12 cellular contexts compared by ENCODE assay signal in genomic region chr12:108307006-108307405, GRCh38. TPM values are rescaled to one million over a fixed set of nuclear protein-coding genes. Genes with fewer than 3 reads are reported as not detected.
A peak's percentile ranks its signal among the peaks of the same experiment; 100 is the strongest.
DNase-seq lines count a peak whose midpoint lies in the region; ATAC-seq and TF ChIP-seq lines count a peak whose summit lies in the region.
"Had no signal": no experiment of that assay in that cellular context is flagged by ENCODE, and none has a peak within 500 bp of the region (broad histone marks: within the 10 kb centered on the region; RNA-seq: fewer than 3 reads in every experiment).

No MANE protein-coding gene starts in this region.

- peaks cover 11% of the 10 kb centered on the region for H3K27me3 Mint-ChIP-seq in activated naive CD8-positive, alpha-beta T cell treated with anti-CD3 and anti-CD28 coated beads, Interleukin-2, amount 50 U/mL, for 24 hours

- H3K4me3 ChIP-seq in GM12865 (ENCODE audit: low read depth, low read length): no peak overlapping the region
- H3K4me3 ChIP-seq in skin epidermis: no peak overlapping the region
- H3K4me3 ChIP-seq: dorsolateral prefrontal cortex had no signal

- H3K9me3 Mint-ChIP-seq in activated naive CD8-positive, alpha-beta T cell treated with anti-CD3 and anti-CD28 coated beads, Interleukin-2, amount 50 U/mL, for 24 hours: peaks cover 1% of the 10 kb centered on the region
- H3K9me3 Mint-ChIP-seq: activated T-cell treated with anti-CD3 and anti-CD28 coated beads, Interleukin-2, amount 50 U/mL, for 4 hours; T-helper 1 cell treated with Interleukin-12 subunit alpha and Interleukin-12 subunit beta and Interleukin-4 antibody, amounts not matched to agents 30 μg/mL and 1 μg/mL, for 36 hours had no signal

- peaks cover 20% of the 10 kb centered on the region for H3K4me1 Mint-ChIP-seq in activated naive CD8-positive, alpha-beta T cell treated with anti-CD3 and anti-CD28 coated beads, Interleukin-2, amount 50 U/mL, for 24 hours

- H3K4me3 Mint-ChIP-seq in activated naive CD8-positive, alpha-beta T cell treated with anti-CD3 and anti-CD28 coated beads, Interleukin-2, amount 50 U/mL, for 24 hours: no peak overlapping the region
- H3K4me3 Mint-ChIP-seq: activated T-cell treated with anti-CD3 and anti-CD28 coated beads, Interleukin-2, amount 50 U/mL, for 4 hours; T-helper 1 cell treated with Interleukin-12 subunit alpha and Interleukin-12 subunit beta and Interleukin-4 antibody, amounts not matched to agents 30 μg/mL and 1 μg/mL, for 36 hours had no signal

- peak overlapping the region in 14 of 21 experiments; percentile 6 to 91 (median 38) for H3K27ac ChIP-seq in skin epidermis

- H3K36me3 Mint-ChIP-seq in activated naive CD8-positive, alpha-beta T cell treated with anti-CD3 and anti-CD28 coated beads, Interleukin-2, amount 50 U/mL, for 24 hours (ENCODE audit: low read depth): no peaks in the 10 kb centered on the region

- no peak for ATAC-seq in HG02642 (IDR thresholded peaks at IDR 0.05; ENCODE audit: poor library complexity, unreplicated experiment)
- no peak for ATAC-seq in activated naive CD8-positive, alpha-beta T cell treated with anti-CD3 and anti-CD28 coated beads, Interleukin-2, amount 50 U/mL, for 24 hours

- no peak for TF ChIP-seq CTCF in GM12865 (IDR thresholded peaks at IDR 0.05; ENCODE audit: insufficient read depth, low read depth, low read length, missing control alignments)

- peak; percentile 63 for DNase-seq in GM12865 (ENCODE audit: low read depth)
- DNase-seq in RPMI7951 (ENCODE audit: low read depth): peak; percentile 100
- DNase-seq in fibroblast of peridontal ligament (ENCODE audit: extremely low read depth): peak; percentile 82
- no peak for DNase-seq in NCI-H2196 (lab: John Stamatoyannopoulos, UW; ENCODE audit: unreplicated experiment)
- DNase-seq in activated naive CD8-positive, alpha-beta T cell treated with anti-CD3 and anti-CD28 coated beads, Interleukin-2, amount 50 U/mL, for 24 hours: no peak
- no peak for DNase-seq in NCI-H1105 (lab: John Stamatoyannopoulos, UW)
- DNase-seq: activated T-cell treated with anti-CD3 and anti-CD28 coated beads, Interleukin-2, amount 50 U/mL, for 4 hours; NCI-H774 had no signal

- H3K27ac Mint-ChIP-seq in activated naive CD8-positive, alpha-beta T cell treated with anti-CD3 and anti-CD28 coated beads, Interleukin-2, amount 50 U/mL, for 24 hours: no peak overlapping the region
- H3K27ac Mint-ChIP-seq: T-helper 1 cell treated with Interleukin-12 subunit alpha and Interleukin-12 subunit beta and Interleukin-4 antibody, amounts not matched to agents 30 μg/mL and 1 μg/mL, for 36 hours had no signal

RNA-seq across cellular contexts. Expression of gene CMKLR1, which starts 32.1 kb away (rescaled TPM):
- total RNA-seq in RPMI7951 (2014; rRNA removed; shearing (Covaris generic)): 34.5 and 43.6 TPM in 2 replicates

Comparison
In these comparisons a context has a peak if more than half of its experiments do, and no peak if none do; other contexts are left out.
1. DNase-seq: peak in GM12865 (single experiment), RPMI7951 (single experiment) and fibroblast of peridontal ligament (single experiment); none in NCI-H2196 (single experiment), activated naive CD8-positive, alpha-beta T cell treated with anti-CD3 and anti-CD28 coated beads, Interleukin-2, amount 50 U/mL, for 24 hours (single experiment) and NCI-H1105 (single experiment).